Comparison of ENCODE assay signal across 8 cellular contexts in genomic region chr5:108748354-108749129, GRCh38. TPM values are rescaled to one million over a fixed set of nuclear protein-coding genes. Genes with fewer than 3 reads are reported as not detected.
DNase-seq lines count a peak whose midpoint lies in the region; ATAC-seq and TF ChIP-seq lines count a peak whose summit lies in the region.

No MANE protein-coding gene starts in this region.

- CTCF ChIA-PET in activated CD4-positive, alpha-beta memory T cell treated with anti-CD3 and anti-CD28 coated beads, Interleukin-2, amount 10 ng/mL, durations not matched to agents 7 days and 5 days (lab: Charles Lee): no interaction called here

- ATAC-seq in CD4-positive, CD25-positive, alpha-beta regulatory T cell (ENCODE audit: low read depth in 2 of 2): peak; percentile 97 to 98
- ATAC-seq in GM19372 (IDR thresholded peaks at IDR 0.05; ENCODE audit: low read depth, unreplicated experiment) (peak; percentile 92), HG03558 (IDR thresholded peaks at IDR 0.05; ENCODE audit: extremely low read depth, unreplicated experiment) (peak; percentile 95)

- peaks cover 20% of the 10 kb centered on the region for H3K4me1 ChIP-seq in CD4-positive, CD25-positive, alpha-beta regulatory T cell (ENCODE audit: control insufficient read depth, insufficient read depth, low read length, poor library complexity, severe bottlenecking)
- peaks cover 5 to 11% of the 10 kb centered on the region in 2 donors for H3K4me1 ChIP-seq in duodenal mucosa (ENCODE audit: control insufficient read depth in 1 of 2, insufficient read depth in 2 of 2, low read length in 2 of 2)

- peaks cover 6 to 18% (median 14%) of the 10 kb centered on the region in 4 donors for H3K4me1 Mint-ChIP-seq in CD4-positive, CD25-positive, alpha-beta regulatory T cell
- H3K4me1 Mint-ChIP-seq in activated CD4-positive, alpha-beta memory T cell treated with anti-CD3 and anti-CD28 coated beads, Interleukin-2, amount 10 ng/mL, durations not matched to agents 7 days and 5 days: peaks cover 17% of the 10 kb centered on the region

- no peaks in the 10 kb centered on the region for H3K9me3 ChIP-seq in CD4-positive, CD25-positive, alpha-beta regulatory T cell (ENCODE audit: control insufficient read depth in 2 of 2, low read length in 2 of 2)
- H3K9me3 ChIP-seq in duodenal mucosa (ENCODE audit: control insufficient read depth in 1 of 2, low read length in 2 of 2): no peaks in the 10 kb centered on the region

- no peak for TF ChIP-seq CTCF in lower leg skin (IDR thresholded peaks at IDR 0.05)

- TF ChIP-seq POLR2A in lower leg skin (IDR thresholded peaks at IDR 0.05): peak in 1 of 2 donors; percentile 98

- peak; percentile 96 to 98 (median 97) for DNase-seq in CD4-positive, CD25-positive, alpha-beta regulatory T cell
- DNase-seq in NCI-H748 (lab: John Stamatoyannopoulos, UW; ENCODE audit: unreplicated experiment) (peak; percentile 98), lower leg skin (ENCODE audit: low spot score in 2 of 2) (peak; percentile 99 to 100)
- peak; percentile 98 for DNase-seq in activated CD4-positive, alpha-beta memory T cell treated with anti-CD3 and anti-CD28 coated beads, Interleukin-2, amount 10 ng/mL, durations not matched to agents 7 days and 5 days
- peak; percentile 92 to 96 for DNase-seq in stimulated activated CD4-positive, alpha-beta T cell treated with anti-CD3 and anti-CD28 coated beads, Interleukin-4, amount 100 ng/mL, for 48 hours (ENCODE audit: low read depth in 2 of 2)

- peaks cover 3% of the 10 kb centered on the region for H3K27me3 ChIP-seq in CD4-positive, CD25-positive, alpha-beta regulatory T cell (ENCODE audit: control insufficient read depth, insufficient read depth, low read length)
- no peaks in the 10 kb centered on the region for H3K27me3 ChIP-seq in duodenal mucosa (ENCODE audit: control insufficient read depth in 1 of 2, insufficient read depth in 2 of 2, low read length in 2 of 2)

- peaks cover 30% of the 10 kb centered on the region for H3K27me3 Mint-ChIP-seq in CD4-positive, CD25-positive, alpha-beta regulatory T cell
- peaks cover 10% of the 10 kb centered on the region for H3K27me3 Mint-ChIP-seq in activated CD4-positive, alpha-beta memory T cell treated with anti-CD3 and anti-CD28 coated beads, Interleukin-2, amount 10 ng/mL, durations not matched to agents 7 days and 5 days

- no peaks in the 10 kb centered on the region for H3K36me3 Mint-ChIP-seq in CD4-positive, CD25-positive, alpha-beta regulatory T cell
- no peaks in the 10 kb centered on the region for H3K36me3 Mint-ChIP-seq in activated CD4-positive, alpha-beta memory T cell treated with anti-CD3 and anti-CD28 coated beads, Interleukin-2, amount 10 ng/mL, durations not matched to agents 7 days and 5 days (ENCODE audit: low read depth)

- H3K27ac Mint-ChIP-seq in CD4-positive, CD25-positive, alpha-beta regulatory T cell: peak overlapping the region; percentile 87 to 90 (median 87)
- peak overlapping the region; percentile 78 for H3K27ac Mint-ChIP-seq in activated CD4-positive, alpha-beta memory T cell treated with anti-CD3 and anti-CD28 coated beads, Interleukin-2, amount 10 ng/mL, durations not matched to agents 7 days and 5 days

- no peaks in the 10 kb centered on the region for H3K9me3 Mint-ChIP-seq in CD4-positive, CD25-positive, alpha-beta regulatory T cell
- H3K9me3 Mint-ChIP-seq in activated CD4-positive, alpha-beta memory T cell treated with anti-CD3 and anti-CD28 coated beads, Interleukin-2, amount 10 ng/mL, durations not matched to agents 7 days and 5 days: no peaks in the 10 kb centered on the region

- peak overlapping the region; percentile 86 for H3K27ac ChIP-seq in CD4-positive, CD25-positive, alpha-beta regulatory T cell (ENCODE audit: insufficient read depth, low read length, poor library complexity, severe bottlenecking)
- H3K27ac ChIP-seq in duodenal mucosa (ENCODE audit: low read depth, low read length): peak overlapping the region; percentile 94

- H3K36me3 ChIP-seq in CD4-positive, CD25-positive, alpha-beta regulatory T cell (ENCODE audit: control insufficient read depth, insufficient read depth, low read length): no peaks in the 10 kb centered on the region
- H3K36me3 ChIP-seq in duodenal mucosa (ENCODE audit: control insufficient read depth in 1 of 2, insufficient read depth in 2 of 2, low read length in 2 of 2): no peaks in the 10 kb centered on the region

- POLR2A ChIA-PET in activated CD4-positive, alpha-beta memory T cell treated with anti-CD3 and anti-CD28 coated beads, Interleukin-2, amount 10 ng/mL, durations not matched to agents 7 days and 5 days (lab: Charles Lee): interaction anchor here (0.7 to 3.8 kb wide), 5 partner anchors 14 to 366 kb away, joined by 3 to 22 read pairs (median 3); partner anchors contain the start of gene FBXL17

- peak overlapping the region; percentile 89 to 92 (median 90) for H3K4me3 Mint-ChIP-seq in CD4-positive, CD25-positive, alpha-beta regulatory T cell
- peak overlapping the region; percentile 85 for H3K4me3 Mint-ChIP-seq in activated CD4-positive, alpha-beta memory T cell treated with anti-CD3 and anti-CD28 coated beads, Interleukin-2, amount 10 ng/mL, durations not matched to agents 7 days and 5 days

- 0% methylated on average over 17 to 39 of the region's 72 CpGs for WGBS in lower leg skin, 2 donors

- intact Hi-C loops in lower leg skin (cut with DNase I; ENCODE audit: low total_unique reads): no loop called here

- H3K4me3 ChIP-seq in CD4-positive, CD25-positive, alpha-beta regulatory T cell (ENCODE audit: low read depth, low read length): peak overlapping the region; percentile 88
- H3K4me3 ChIP-seq in duodenal mucosa (ENCODE audit: low read depth in 1 of 2, low read length in 2 of 2) (peak overlapping the region; percentile 77 to 93), lower leg skin (ENCODE audit: low read depth, poor library complexity, severe bottlenecking) (peak overlapping the region; percentile 84)

- peak overlapping the region; percentile 94 to 98 for H3K9ac ChIP-seq in duodenal mucosa (ENCODE audit: low read depth in 1 of 2, low read length in 2 of 2)

RNA-seq across cellular contexts. Expression of gene FER, which starts 0.8 kb away (rescaled TPM):
- total RNA-seq in CD4-positive, CD25-positive, alpha-beta regulatory T cell: 12.0 TPM
- polyA plus RNA-seq in CD4-positive, CD25-positive, alpha-beta regulatory T cell: 10 to 100 TPM in 1 of 4 donors, 1 to 10 TPM in 3; 3.9 to 11.4 (median 5.8) TPM
- total RNA-seq in activated CD4-positive, alpha-beta memory T cell treated with anti-CD3 and anti-CD28 coated beads, Interleukin-2, amount 10 ng/mL, durations not matched to agents 7 days and 5 days: 1 to 10 TPM; 6.0 to 7.8 TPM
- total RNA-seq in lower leg skin: 10 to 100 TPM; 16.1 to 25.7 (median 19.1) TPM

Comparison
In these comparisons a context has a peak if more than half of its experiments do, and no peak if none do; other contexts are left out.
1. Peak in every context shown above with its lines: DNase-seq, ATAC-seq, H3K4me3 ChIP-seq and H3K27ac ChIP-seq.